1 cellular context compared by ENCODE assay signal in the genomic region with DNA sequence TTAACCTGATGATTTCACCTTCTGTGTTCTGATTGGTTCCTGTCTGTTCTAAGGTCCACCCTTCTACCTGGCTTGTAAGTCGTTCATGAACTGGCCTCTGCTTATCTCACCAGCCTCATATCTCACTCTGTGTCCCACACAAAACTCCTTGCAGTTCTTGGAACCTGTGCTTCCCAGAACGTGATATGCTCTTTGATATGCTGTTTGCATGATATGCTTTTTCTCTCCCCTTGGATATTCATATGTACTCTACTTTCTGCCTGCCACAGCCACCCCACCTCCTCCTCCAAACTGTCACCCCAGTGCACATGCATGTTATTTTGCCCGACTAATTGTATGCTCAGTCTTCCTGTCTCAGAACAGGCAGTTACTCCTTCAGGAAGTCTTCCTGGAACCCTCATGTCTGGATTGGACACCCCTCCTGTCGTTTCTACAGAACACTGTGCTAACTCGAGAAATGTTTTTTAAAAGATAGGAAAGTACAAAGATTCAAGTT.
TF ChIP-seq lines count a peak whose summit lies in the region.

No MANE protein-coding gene starts in this region.

TF ChIP-seq in HCT116, 20 proteins besides CTCF, POLR2A, EP300 and RAD21 (continued from another document):
- no peak for TF ChIP-seq ELF1 (IDR thresholded peaks at IDR 0.05; ENCODE audit: borderline replicate concordance, low read depth)
- no peak for TF ChIP-seq EZH2phosphoT487 (IDR thresholded peaks at IDR 0.05; ENCODE audit: borderline replicate concordance)
- TF ChIP-seq, protein P1, sequence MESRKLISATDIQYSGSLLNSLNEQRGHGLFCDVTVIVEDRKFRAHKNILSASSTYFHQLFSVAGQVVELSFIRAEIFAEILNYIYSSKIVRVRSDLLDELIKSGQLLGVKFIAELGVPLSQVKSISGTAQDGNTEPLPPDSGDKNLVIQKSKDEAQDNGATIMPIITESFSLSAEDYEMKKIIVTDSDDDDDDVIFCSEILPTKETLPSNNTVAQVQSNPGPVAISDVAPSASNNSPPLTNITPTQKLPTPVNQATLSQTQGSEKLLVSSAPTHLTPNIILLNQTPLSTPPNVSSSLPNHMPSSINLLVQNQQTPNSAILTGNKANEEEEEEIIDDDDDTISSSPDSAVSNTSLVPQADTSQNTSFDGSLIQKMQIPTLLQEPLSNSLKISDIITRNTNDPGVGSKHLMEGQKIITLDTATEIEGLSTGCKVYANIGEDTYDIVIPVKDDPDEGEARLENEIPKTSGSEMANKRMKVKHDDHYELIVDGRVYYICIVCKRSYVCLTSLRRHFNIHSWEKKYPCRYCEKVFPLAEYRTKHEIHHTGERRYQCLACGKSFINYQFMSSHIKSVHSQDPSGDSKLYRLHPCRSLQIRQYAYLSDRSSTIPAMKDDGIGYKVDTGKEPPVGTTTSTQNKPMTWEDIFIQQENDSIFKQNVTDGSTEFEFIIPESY (IDR thresholded peaks at IDR 0.05; ENCODE audit: extremely low read depth, insufficient replicate concordance, low read length): no peak
- no peak for TF ChIP-seq POLR2AphosphoS5 (IDR thresholded peaks at IDR 0.05; ENCODE audit: low read depth, low read length)
